Comparison of ENCODE assay signal across 8 cellular contexts in the genomic region with DNA sequence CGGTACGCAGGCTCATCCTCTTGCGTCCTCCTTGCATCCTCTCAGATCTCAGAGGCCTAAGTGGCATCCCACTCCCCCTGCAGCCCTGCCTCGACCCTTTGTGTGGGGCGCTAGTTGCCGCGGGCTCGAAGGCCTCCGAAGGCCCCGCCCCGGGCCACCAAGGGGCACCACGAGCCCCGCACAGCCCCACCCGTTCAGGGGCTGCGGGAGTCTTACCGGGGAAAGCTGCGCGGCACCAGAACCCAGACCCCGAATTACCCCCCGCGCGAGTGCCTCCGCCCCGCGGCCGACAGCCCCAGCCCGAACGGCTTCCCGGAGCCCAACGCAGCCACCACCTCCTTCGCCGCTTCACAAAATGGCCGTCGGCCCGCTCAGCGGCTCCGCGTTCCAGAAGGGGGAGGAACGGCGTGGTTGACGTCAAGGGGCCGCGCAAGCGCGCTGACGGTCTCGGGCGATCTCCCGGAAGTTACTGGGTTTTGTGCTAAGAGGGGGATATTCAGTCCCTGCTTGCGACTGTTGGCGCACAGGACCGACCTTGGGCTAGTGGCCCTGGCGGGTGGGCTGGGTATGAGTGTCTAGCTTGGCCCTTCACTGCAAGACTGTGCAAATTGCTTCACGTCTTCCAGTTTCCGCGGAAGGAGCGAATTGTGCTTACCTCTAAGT. TPM values are rescaled to one million over a fixed set of nuclear protein-coding genes. Genes with fewer than 3 reads are reported as not detected.
DNase-seq lines count a peak whose midpoint lies in the region; ATAC-seq and TF ChIP-seq lines count a peak whose summit lies in the region.

A gene (minus strand): TSS at position 357 of the 663 bp plus-strand sequence. CDS start 31,977 bp downstream, outside the sequence.
A gene with protein sequence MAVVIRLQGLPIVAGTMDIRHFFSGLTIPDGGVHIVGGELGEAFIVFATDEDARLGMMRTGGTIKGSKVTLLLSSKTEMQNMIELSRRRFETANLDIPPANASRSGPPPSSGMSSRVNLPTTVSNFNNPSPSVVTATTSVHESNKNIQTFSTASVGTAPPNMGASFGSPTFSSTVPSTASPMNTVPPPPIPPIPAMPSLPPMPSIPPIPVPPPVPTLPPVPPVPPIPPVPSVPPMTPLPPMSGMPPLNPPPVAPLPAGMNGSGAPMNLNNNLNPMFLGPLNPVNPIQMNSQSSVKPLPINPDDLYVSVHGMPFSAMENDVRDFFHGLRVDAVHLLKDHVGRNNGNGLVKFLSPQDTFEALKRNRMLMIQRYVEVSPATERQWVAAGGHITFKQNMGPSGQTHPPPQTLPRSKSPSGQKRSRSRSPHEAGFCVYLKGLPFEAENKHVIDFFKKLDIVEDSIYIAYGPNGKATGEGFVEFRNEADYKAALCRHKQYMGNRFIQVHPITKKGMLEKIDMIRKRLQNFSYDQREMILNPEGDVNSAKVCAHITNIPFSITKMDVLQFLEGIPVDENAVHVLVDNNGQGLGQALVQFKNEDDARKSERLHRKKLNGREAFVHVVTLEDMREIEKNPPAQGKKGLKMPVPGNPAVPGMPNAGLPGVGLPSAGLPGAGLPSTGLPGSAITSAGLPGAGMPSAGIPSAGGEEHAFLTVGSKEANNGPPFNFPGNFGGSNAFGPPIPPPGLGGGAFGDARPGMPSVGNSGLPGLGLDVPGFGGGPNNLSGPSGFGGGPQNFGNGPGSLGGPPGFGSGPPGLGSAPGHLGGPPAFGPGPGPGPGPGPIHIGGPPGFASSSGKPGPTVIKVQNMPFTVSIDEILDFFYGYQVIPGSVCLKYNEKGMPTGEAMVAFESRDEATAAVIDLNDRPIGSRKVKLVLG (minus strand): TSS at position 357 of the 663 bp plus-strand sequence. CDS start 9,578 bp downstream, outside the sequence.

- peak; percentile 70 for ATAC-seq in GM21423 (IDR thresholded peaks at IDR 0.05; ENCODE audit: unreplicated experiment)

- H3K36me3 ChIP-seq in OCI-LY1 (ENCODE audit: insufficient read depth, low read length): peaks cover 53% of the 10 kb centered on the region

- no peaks in the 10 kb centered on the region for H3K27me3 ChIP-seq in OCI-LY1 (ENCODE audit: insufficient read depth, low read length)

- peak within 1 kb of the TSS; percentile 77 for H3K4me3 ChIP-seq in OCI-LY1 (ENCODE audit: low read depth, low read length, poor library complexity, severe bottlenecking)

- peak within 1 kb of the TSS; percentile 83 for H3K4me2 ChIP-seq in OCI-LY1 (ENCODE audit: low read length)

- peak; percentile 3; the same call in 1 of the 2 replicates for TF ChIP-seq CTCF in OCI-LY1 (IDR thresholded peaks at IDR 0.05; ENCODE audit: low read length)
- no peak for TF ChIP-seq CTCF in endothelial cell (IDR thresholded peaks at IDR 0.05; ENCODE audit: unreplicated experiment)
- TF ChIP-seq CTCF in mesothelial cell of epicardium (IDR thresholded peaks at IDR 0.05; ENCODE audit: unreplicated experiment): no peak

- peaks cover 49% of the 10 kb centered on the region for H3K79me2 ChIP-seq in OCI-LY1 (ENCODE audit: insufficient read depth, low read length)

- H3K9ac ChIP-seq in OCI-LY1 (ENCODE audit: low read length): peak within 1 kb of the TSS; percentile 89

- H3K36me3 Mint-ChIP-seq in endothelial cell (ENCODE audit: low read depth, unreplicated experiment) (peaks cover 5% of the 10 kb centered on the region), mesothelial cell of epicardium (peaks cover 4% of the 10 kb centered on the region)

- no peaks in the 10 kb centered on the region for H3K27me3 Mint-ChIP-seq in endothelial cell (ENCODE audit: unreplicated experiment)
- no peaks in the 10 kb centered on the region for H3K27me3 Mint-ChIP-seq in mesothelial cell of epicardium (ENCODE audit: low read depth)

- DNase-seq in Caki2 (ENCODE audit: low read depth): peak; percentile 95
- peak; percentile 99 for DNase-seq in HuH-7 (ENCODE audit: low spot score)
- DNase-seq in activated CD8-positive, alpha-beta memory T cell treated with anti-CD3 and anti-CD28 coated beads, Interleukin-2, amount 50 U/mL, for 4 hours: peak; percentile 91
- peak; percentile 91 for DNase-seq in endothelial cell (ENCODE audit: low spot score)
- DNase-seq in mesothelial cell of epicardium (ENCODE audit: low spot score in 2 of 2, unreplicated experiment in 2 of 2): peak; percentile 86 to 95
- peak; percentile 85 to 87 for DNase-seq in stimulated activated CD8-positive, alpha-beta memory T cell treated with anti-CD3 and anti-CD28 coated beads, Interleukin-15, amount 100 ng/mL, for 4 hours (ENCODE audit: low read depth in 2 of 2)

- no peak within 1 kb of the TSS for H2AFZ ChIP-seq in OCI-LY1 (ENCODE audit: low read length)

- H3K4me3 Mint-ChIP-seq in endothelial cell (ENCODE audit: unreplicated experiment) (peak within 1 kb of the TSS; percentile 97), mesothelial cell of epicardium (peak within 1 kb of the TSS; percentile 95)

- peaks cover 15% of the 10 kb centered on the region; the same call in 1 of the 2 replicates for H3K9me3 ChIP-seq in OCI-LY1 (ENCODE audit: low read length)

- H3F3A ChIP-seq in OCI-LY1 (ENCODE audit: insufficient read depth, low read length): no peaks in the 10 kb centered on the region

- H3K4me1 Mint-ChIP-seq in endothelial cell (ENCODE audit: unreplicated experiment) (peaks cover 36% of the 10 kb centered on the region), mesothelial cell of epicardium (peaks cover 46% of the 10 kb centered on the region)

- H3K27ac Mint-ChIP-seq in endothelial cell (ENCODE audit: unreplicated experiment): peak within 1 kb of the TSS; percentile 99
- peak within 1 kb of the TSS; percentile 100 for H3K27ac Mint-ChIP-seq in mesothelial cell of epicardium

- no peaks in the 10 kb centered on the region; the same call in none of the 2 replicates for H4K20me1 ChIP-seq in OCI-LY1 (ENCODE audit: insufficient read depth, low read length)

- H3K9me2 ChIP-seq in OCI-LY1 (ENCODE audit: low read depth, low read length): no peaks in the 10 kb centered on the region

- H3K9me3 Mint-ChIP-seq in endothelial cell (ENCODE audit: unreplicated experiment) (no peaks in the 10 kb centered on the region), mesothelial cell of epicardium (no peaks in the 10 kb centered on the region)

- in situ Hi-C loops in Caki2 (cut with HindIII; ENCODE audit: low pct_unique_long_range_greater_than_20kb, low sequenced_read_pairs): no loop called here

- peaks cover 33% of the 10 kb centered on the region for H3K4me1 ChIP-seq in OCI-LY1 (ENCODE audit: insufficient read depth, low read length, severe bottlenecking)

- H3K27ac ChIP-seq in OCI-LY1 (ENCODE audit: low read depth, low read length, poor library complexity, severe bottlenecking): peak within 1 kb of the TSS; percentile 79

RNA-seq across cellular contexts. Expression of the first gene that starts in this region (rescaled TPM):
- total RNA-seq in Caki2 (2014; rRNA removed; shearing (Covaris generic); ENCODE audit: low replicate concordance): 265 and 314 TPM in 2 replicates
- total RNA-seq in endothelial cell (ENCODE audit: unreplicated experiment) (233 TPM), mesothelial cell of epicardium (221 to 246 TPM (median 238 TPM) in 3 replicates)

RNA-seq across cellular contexts. Expression of the second gene that starts in this region (rescaled TPM):
- total RNA-seq in Caki2 (2014; rRNA removed; shearing (Covaris generic); ENCODE audit: low replicate concordance): 52.0 and 59.2 TPM in 2 replicates
- total RNA-seq in endothelial cell (ENCODE audit: unreplicated experiment) (121 TPM), mesothelial cell of epicardium (154 to 158 TPM (median 156 TPM) in 3 replicates)

Comparison
In these comparisons a context has a peak if more than half of its experiments do, and no peak if none do; other contexts are left out.
1. Peak in every context shown above with its lines: DNase-seq, ATAC-seq, H3K4me3 ChIP-seq and H3K27ac ChIP-seq.